ENCODE assay signal across 9 cellular contexts in the genomic region with DNA sequence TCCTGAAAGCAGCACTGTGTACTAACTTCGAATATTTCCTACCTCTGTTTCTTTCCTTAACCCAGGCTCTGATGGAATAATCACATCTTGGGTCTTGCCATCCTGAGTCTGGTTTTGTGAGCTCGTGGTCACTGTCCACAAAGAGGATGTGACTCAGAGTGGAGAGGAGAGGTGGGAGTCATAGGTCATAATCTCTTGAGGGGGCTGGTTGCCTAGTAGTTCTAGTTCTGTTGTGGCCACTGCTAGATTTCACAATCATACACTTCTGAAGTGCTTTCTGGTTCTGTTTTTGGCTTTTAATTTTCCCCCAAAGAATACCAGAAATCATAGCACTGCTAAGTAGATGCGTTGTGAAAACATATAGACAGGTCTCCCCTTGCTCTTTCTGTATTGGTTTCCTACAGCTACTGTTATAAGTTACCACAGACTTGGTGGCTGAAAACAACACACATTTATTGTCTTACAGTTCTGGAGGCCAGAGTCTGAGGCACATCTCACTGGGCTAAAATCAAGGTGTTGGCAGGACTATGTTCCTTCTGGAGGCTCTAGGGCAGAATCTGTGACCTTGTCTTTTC.
A peak's percentile ranks its signal among the peaks of the same experiment; 100 is the strongest.
DNase-seq lines count a peak whose midpoint lies in the region; ATAC-seq, FAIRE-seq and TF ChIP-seq lines count a peak whose summit lies in the region.
"Had no signal": no experiment of that assay in that cellular context is flagged by ENCODE, and none has a peak within 500 bp of the region (broad histone marks: within the 10 kb centered on the region; RNA-seq: fewer than 3 reads in every experiment).

No MANE protein-coding gene starts in this region.

- no peaks in the 10 kb centered on the region for H4K20me1 ChIP-seq in K562 (replicated peaks; ENCODE audit: control insufficient read depth, insufficient read depth, low read length)

- no peak overlapping the region for H3K9ac ChIP-seq in K562 (ENCODE audit: insufficient read depth in 1 of 2, low read depth in 2 of 2, low read length in 2 of 2)

- no peaks in the 10 kb centered on the region for H3K9me1 ChIP-seq in K562 (ENCODE audit: control insufficient read depth, insufficient read depth, low read length)

- H3K4me1 ChIP-seq in K562 (replicated peaks in 1 of 2; ENCODE audit: control insufficient read depth in 2 of 2, insufficient read depth in 2 of 2, low read length in 2 of 2): no peaks in the 10 kb centered on the region
- H3K4me1 ChIP-seq in pancreas: no peaks in the 10 kb centered on the region
- H3K4me1 ChIP-seq in BE2C: no peaks in the 10 kb centered on the region

- no peak for TF ChIP-seq EP300 in K562 (IDR thresholded peaks at IDR 0.05; ENCODE audit: low read length)

- CTCF ChIA-PET in K562 (lab: Yijun Ruan, JAX; ENCODE audit: low intra/inter-chr PET ratio): no interaction called here

- no peaks in the 10 kb centered on the region for H3K27me3 ChIP-seq in K562 (ENCODE audit: control insufficient read depth in 2 of 2, insufficient read depth in 2 of 2, low read length in 2 of 2)
- H3K27me3 ChIP-seq in pancreas: no peaks in the 10 kb centered on the region
- H3K27me3 ChIP-seq in BE2C: no peaks in the 10 kb centered on the region

- H3K4me3 ChIP-seq in K562: no peak overlapping the region
- no peak overlapping the region for H3K4me3 ChIP-seq in pancreas
- H3K4me3 ChIP-seq in BE2C (ENCODE audit: low read depth, low read length): no peak overlapping the region

- H3K79me2 ChIP-seq in K562 (ENCODE audit: control insufficient read depth, insufficient read depth, low read length): no peaks in the 10 kb centered on the region

- H3K36me3 ChIP-seq in K562 (ENCODE audit: control insufficient read depth, insufficient read depth, low read length) (no peaks in the 10 kb centered on the region), pancreas (no peaks in the 10 kb centered on the region), BE2C (no peaks in the 10 kb centered on the region)

- in situ Hi-C loops in K562 (cut with MboI): no loop called here

- WGBS in K562 (ENCODE audit: insufficient coverage, low coverage, missing lambda C conversion rate): 0% methylated on average over 3 of the region's 3 CpGs
- WGBS in pancreas, 2 donors: 56 to 64% methylated on average over 3 of the region's 3 CpGs

- no TSS peak for BruUV-seq in K562 (replicated peaks; lab: Mats Ljungman, UMichigan)

- TF ChIP-seq POLR2A in K562 (conservative IDR thresholded peaks at IDR 0.05): no peak

- no peak for FAIRE-seq in K562 (lab: Jason Lieb, UNC)
- no peak for FAIRE-seq in pancreas (lab: Jason Lieb, UNC)

- no peak overlapping the region for H3K27ac ChIP-seq in K562 (ENCODE audit: extremely low read depth, low read depth, low read length)
- peak overlapping the region in 1 of 4 donors; percentile 10 for H3K27ac ChIP-seq in pancreas

- intact Hi-C loops in K562 (cut with micrococcal nuclease): no loop called here
- intact Hi-C loops in pancreas (cut with DNase I): no loop called here

- peak; percentile 78 for ATAC-seq in GM18870 (IDR thresholded peaks at IDR 0.05; ENCODE audit: unreplicated experiment)
- ATAC-seq in K562: no peak; the same call in 2 of the 3 replicates
- ATAC-seq in pancreas: peak in 3 of 4 donors; percentile 25 to 79 (median 76)

- DNase-seq in HS-27A (ENCODE audit: low read depth): peak; percentile 19
- peak in 1 of 4 experiments; percentile 6 for DNase-seq in K562 (ENCODE audit: extremely low read depth in 1 of 4, low spot score in 3 of 4)
- DNase-seq in pancreas: no peak
- no peak for DNase-seq in DMS153 treated with DMSO at 0.1 percent for 48 hours (lab: John Stamatoyannopoulos, UW; ENCODE audit: unreplicated experiment)
- no peak for DNase-seq in GM10266 (ENCODE audit: extremely low spot score)
- no peak for DNase-seq in BE2C
- no peak for DNase-seq in activated gamma-delta T cell treated with Interleukin-2 at 50 U/mL for 16 hours
- DNase-seq: activated naive CD4-positive, alpha-beta T cell treated with anti-CD3 and anti-CD28 coated beads, Interleukin-2, amount 10 ng/mL, durations not matched to agents 7 days and 5 days had no signal

- no peak for TF ChIP-seq RAD21 in K562 (CRISPR knock-in tag; conservative IDR thresholded peaks at IDR 0.05 in 1 of 2, IDR thresholded peaks at IDR 0.05 in 1 of 2)

- no peak for TF ChIP-seq CTCF in K562 (IDR thresholded peaks at IDR 0.05 in 2 of 3, conservative IDR thresholded peaks at IDR 0.05 in 1 of 3; ENCODE audit: insufficient read depth in 2 of 3, low read depth in 1 of 3, low read length in 3 of 3)
- no peak for TF ChIP-seq CTCF in pancreas (IDR thresholded peaks at IDR 0.05)
- no peak for TF ChIP-seq CTCF in GM10266 (IDR thresholded peaks at IDR 0.05; ENCODE audit: control insufficient read depth, insufficient read depth, low read depth, missing control alignments)
- TF ChIP-seq CTCF in BE2C (IDR thresholded peaks at IDR 0.05; ENCODE audit: low read depth, low read length): no peak

- H3K4me2 ChIP-seq in K562 (ENCODE audit: insufficient read depth, low read length): no peak overlapping the region

- no peak overlapping the region for H2AFZ ChIP-seq in K562 (ENCODE audit: low read depth, low read length)

- H3K9me3 ChIP-seq in K562 (replicated peaks; ENCODE audit: control insufficient read depth, insufficient read depth, low read depth, low read length): no peaks in the 10 kb centered on the region
- H3K9me3 ChIP-seq in pancreas: no peaks in the 10 kb centered on the region
- H3K9me3 ChIP-seq in BE2C: no peaks in the 10 kb centered on the region

- POLR2A ChIA-PET in K562 (lab: Yijun Ruan, JAX): interaction anchor here (1.0 kb wide), 1 partner anchor 9 kb away, joined by 3 read pairs; no protein-coding TSS in a partner anchor

TF ChIP-seq in K562, 482 proteins besides CTCF, POLR2A, EP300 and RAD21 (continues in another document):
- TF ChIP-seq HCFC1 (IDR thresholded peaks at IDR 0.05; ENCODE audit: low read depth, low read length) (no peak), NR2C2 (CRISPR knock-in tag; IDR thresholded peaks at IDR 0.05) (no peak), NR2C2 (tag; IDR thresholded peaks at IDR 0.05) (peak; percentile 82; the same call in 1 of the 2 replicates), EGR1 (conservative IDR thresholded peaks at IDR 0.05) (peak; percentile 33; the same call in 1 of the 2 replicates), ZNF830 (CRISPR knock-in tag; IDR thresholded peaks at IDR 0.05) (no peak), BCOR (IDR thresholded peaks at IDR 0.05) (no peak), SRSF7 (optimal IDR thresholded peaks at IDR 0.05; ENCODE audit: low read depth, low read length) (no peak), POLR2B (IDR thresholded peaks at IDR 0.05; ENCODE audit: low read depth, partially characterized antibody) (no peak), SRSF9 (IDR thresholded peaks at IDR 0.05; ENCODE audit: borderline replicate concordance, low read depth, low read length) (no peak), PPARD (CRISPR knock-in tag; IDR thresholded peaks at IDR 0.05) (no peak), FOSL1 (tag; conservative IDR thresholded peaks at IDR 0.05) (peak; percentile 66), JUN (IDR thresholded peaks at IDR 0.05; ENCODE audit: borderline replicate concordance, low read depth, low read length) (no peak), JUN (CRISPR knock-in tag; IDR thresholded peaks at IDR 0.05; ENCODE audit: borderline replicate concordance) (no peak), KAT8 (IDR thresholded peaks at IDR 0.05; ENCODE audit: low read depth) (no peak), VEZF1 (CRISPR knock-in tag; IDR thresholded peaks at IDR 0.05) (peak; percentile 39; the same call in 1 of the 2 replicates), TCF3 (CRISPR knock-in tag; IDR thresholded peaks at IDR 0.05) (no peak), BRCA1 (IDR thresholded peaks at IDR 0.05) (no peak), BRCA1 (CRISPR knock-in tag; IDR thresholded peaks at IDR 0.05) (no peak), HNRNPL (IDR thresholded peaks at IDR 0.05; ENCODE audit: low read depth, low read length) (no peak), TAL1 (IDR thresholded peaks at IDR 0.05) (no peak), CEBPG (CRISPR knock-in tag; IDR thresholded peaks at IDR 0.05) (no peak), CEBPG (tag; conservative IDR thresholded peaks at IDR 0.05 in 1 of 2, IDR thresholded peaks at IDR 0.05 in 1 of 2) (peak; percentile 75 to 85), KDM1A (IDR thresholded peaks at IDR 0.05) (no peak)
- TF ChIP-seq, protein P1, sequence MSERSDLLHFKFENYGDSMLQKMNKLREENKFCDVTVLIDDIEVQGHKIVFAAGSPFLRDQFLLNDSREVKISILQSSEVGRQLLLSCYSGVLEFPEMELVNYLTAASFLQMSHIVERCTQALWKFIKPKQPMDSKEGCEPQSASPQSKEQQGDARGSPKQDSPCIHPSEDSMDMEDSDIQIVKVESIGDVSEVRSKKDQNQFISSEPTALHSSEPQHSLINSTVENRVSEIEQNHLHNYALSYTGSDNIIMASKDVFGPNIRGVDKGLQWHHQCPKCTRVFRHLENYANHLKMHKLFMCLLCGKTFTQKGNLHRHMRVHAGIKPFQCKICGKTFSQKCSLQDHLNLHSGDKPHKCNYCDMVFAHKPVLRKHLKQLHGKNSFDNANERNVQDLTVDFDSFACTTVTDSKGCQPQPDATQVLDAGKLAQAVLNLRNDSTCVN (CRISPR knock-in tag; IDR thresholded peaks at IDR 0.05): no peak
